ENCODE assay signal across 14 cellular contexts in genomic region chr15:37793851-37794250, GRCh38.
DNase-seq lines count a peak whose midpoint lies in the region; ATAC-seq and TF ChIP-seq lines count a peak whose summit lies in the region.
"Had no signal": no experiment of that assay in that cellular context is flagged by ENCODE, and none has a peak within 500 bp of the region (broad histone marks: within the 10 kb centered on the region; RNA-seq: fewer than 3 reads in every experiment).

No MANE protein-coding gene starts in this region.

- H3K27ac Mint-ChIP-seq in GM23338 = no peak overlapping the region
- no peak overlapping the region for H3K27ac Mint-ChIP-seq in CD8-positive, alpha-beta T cell
- H3K27ac Mint-ChIP-seq: CD8-positive, alpha-beta memory T cell; T-cell had no signal

- H3K4me2 ChIP-seq in GM23338 = no peak overlapping the region
- H3K4me2 ChIP-seq in Loucy (ENCODE audit: low read depth, low read length, poor library complexity, severe bottlenecking) = no peak overlapping the region
- no peak overlapping the region for H3K4me2 ChIP-seq in neural cell (ENCODE audit: low read length)

- DNase-seq in GM23338 (ENCODE audit: low spot score) (peak; percentile 34), choroid plexus epithelial cell (ENCODE audit: low read depth) (peak; percentile 53), HPDE6-E6E7 (ENCODE audit: extremely low spot score) (no peak), GM13976 (ENCODE audit: low spot score) (no peak)
- no peak for DNase-seq in CD8-positive, alpha-beta T cell
- DNase-seq: activated T-cell treated with anti-CD3 and anti-CD28 coated beads, Interleukin-2, amount 50 U/mL, for 4 hours; amygdala; CD8-positive, alpha-beta memory T cell; dermis blood vessel endothelial cell; NCI-H2029; substantia nigra; T-cell had no signal

- no peaks in the 10 kb centered on the region for H3K79me2 ChIP-seq in GM23338 (replicated peaks; ENCODE audit: insufficient read depth)
- no peaks in the 10 kb centered on the region for H3K79me2 ChIP-seq in Loucy (ENCODE audit: insufficient read depth, low read length)
- H3K79me2 ChIP-seq in neural cell (replicated peaks; ENCODE audit: insufficient read depth, low read length) = no peaks in the 10 kb centered on the region

- peak; percentile 63 for TF ChIP-seq RAD21 in neural cell (conservative IDR thresholded peaks at IDR 0.05)

- no peaks in the 10 kb centered on the region for H3K27me3 Mint-ChIP-seq in GM23338 (ENCODE audit: insufficient read depth, low read depth, poor library complexity)
- no peaks in the 10 kb centered on the region for H3K27me3 Mint-ChIP-seq in CD8-positive, alpha-beta T cell (ENCODE audit: low read depth)
- H3K27me3 Mint-ChIP-seq: CD8-positive, alpha-beta memory T cell; T-cell had no signal

- CTCF ChIA-PET in CD8-positive, alpha-beta T cell (lab: Charles Lee) = no interaction called here

- H3K36me3 Mint-ChIP-seq in GM23338 (ENCODE audit: low read depth) = peaks cover 5% of the 10 kb centered on the region; the same call in 2 of the 3 replicates
- no peaks in the 10 kb centered on the region for H3K36me3 Mint-ChIP-seq in CD8-positive, alpha-beta T cell
- H3K36me3 Mint-ChIP-seq: CD8-positive, alpha-beta memory T cell; T-cell had no signal

- H3K36me3 ChIP-seq in GM23338 (ENCODE audit: insufficient read depth) (no peaks in the 10 kb centered on the region), Loucy (ENCODE audit: insufficient read depth, low read length) (no peaks in the 10 kb centered on the region), neural cell (ENCODE audit: insufficient read depth, low read length) (no peaks in the 10 kb centered on the region)
- no peaks in the 10 kb centered on the region for H3K36me3 ChIP-seq in CD8-positive, alpha-beta T cell (ENCODE audit: insufficient read depth, low read length)

- no peak for TF ChIP-seq EP300 in neural cell (conservative IDR thresholded peaks at IDR 0.05; ENCODE audit: poor library complexity, severe bottlenecking)

- H2AFZ ChIP-seq in GM23338 (no peak overlapping the region), Loucy (ENCODE audit: low read length) (no peak overlapping the region), neural cell (ENCODE audit: low read depth, low read length) (no peak overlapping the region)

- in situ Hi-C loops in GM13976 (cut with MboI; ENCODE audit: low sequenced_read_pairs, unreplicated experiment) = no loop called here

- peaks cover 12% of the 10 kb centered on the region for H3K4me1 Mint-ChIP-seq in GM23338
- H3K4me1 Mint-ChIP-seq in CD8-positive, alpha-beta T cell (ENCODE audit: low read depth) = no peaks in the 10 kb centered on the region
- H3K4me1 Mint-ChIP-seq: CD8-positive, alpha-beta memory T cell; T-cell had no signal

- H3K9me3 ChIP-seq in Loucy (ENCODE audit: insufficient read depth, low read depth, low read length) (peaks cover 5% of the 10 kb centered on the region; the same call in 1 of the 2 replicates), neural cell (ENCODE audit: low read length) (no peaks in the 10 kb centered on the region)
- H3K9me3 ChIP-seq in CD8-positive, alpha-beta T cell (ENCODE audit: low read length) = no peaks in the 10 kb centered on the region

- H3K9ac ChIP-seq in Loucy (ENCODE audit: low read depth, low read length, poor library complexity, severe bottlenecking) (no peak overlapping the region), neural cell (ENCODE audit: low read length) (no peak overlapping the region)

- H3K27me3 ChIP-seq in GM23338 (ENCODE audit: insufficient read depth) (no peaks in the 10 kb centered on the region), Loucy (ENCODE audit: insufficient read depth, low read length, poor library complexity, severe bottlenecking) (no peaks in the 10 kb centered on the region), neural cell (ENCODE audit: insufficient read depth, low read depth, low read length) (no peaks in the 10 kb centered on the region)
- H3K27me3 ChIP-seq in CD8-positive, alpha-beta T cell (ENCODE audit: insufficient read depth, low read length) = no peaks in the 10 kb centered on the region

- POLR2A ChIA-PET in CD8-positive, alpha-beta T cell (lab: Charles Lee) = no interaction called here

- no peak overlapping the region for H3K27ac ChIP-seq in GM23338 (ENCODE audit: low read depth)
- H3K27ac ChIP-seq in neural cell (ENCODE audit: low read length) = no peak overlapping the region
- no peak overlapping the region for H3K27ac ChIP-seq in CD8-positive, alpha-beta T cell (ENCODE audit: low read depth, low read length)

- peaks cover 13% of the 10 kb centered on the region for H3K9me3 Mint-ChIP-seq in GM23338
- peaks cover 3% of the 10 kb centered on the region for H3K9me3 Mint-ChIP-seq in CD8-positive, alpha-beta T cell

- H3F3A ChIP-seq in GM23338 (replicated peaks; ENCODE audit: low read depth) = no peaks in the 10 kb centered on the region
- H3F3A ChIP-seq in Loucy (ENCODE audit: low read depth) = no peaks in the 10 kb centered on the region
- no peaks in the 10 kb centered on the region for H3F3A ChIP-seq in neural cell (ENCODE audit: insufficient read depth, low read length, poor library complexity, severe bottlenecking)

- H4K20me1 ChIP-seq in GM23338 (replicated peaks; ENCODE audit: insufficient read depth) (no peaks in the 10 kb centered on the region), Loucy (ENCODE audit: insufficient read depth, low read length, poor library complexity, severe bottlenecking) (no peaks in the 10 kb centered on the region), neural cell (ENCODE audit: insufficient read depth) (no peaks in the 10 kb centered on the region)

- peak; percentile 56 for ATAC-seq in GM23338
- ATAC-seq in CD8-positive, alpha-beta T cell = no peak
- ATAC-seq: activated T-cell treated with anti-CD3 and anti-CD28 coated beads, Interleukin-2, amount 50 U/mL, for 4 hours; T-cell had no signal

- no peaks in the 10 kb centered on the region; the same call in 1 of the 2 replicates for H3K9me2 ChIP-seq in GM23338 (ENCODE audit: insufficient read depth)
- H3K9me2 ChIP-seq in Loucy (replicated peaks; ENCODE audit: low read depth, low read length) = no peaks in the 10 kb centered on the region
- H3K9me2 ChIP-seq in neural cell (ENCODE audit: insufficient read depth, low read length) = no peaks in the 10 kb centered on the region

- H3K4me3 ChIP-seq in GM23338 = no peak overlapping the region
- no peak overlapping the region for H3K4me3 ChIP-seq in Loucy (ENCODE audit: low read length, poor library complexity, severe bottlenecking)
- H3K4me3 ChIP-seq in choroid plexus epithelial cell (ENCODE audit: low read depth, low read length) = no peak overlapping the region
- no peak overlapping the region for H3K4me3 ChIP-seq in neural cell (ENCODE audit: low read length)
- H3K4me3 ChIP-seq in CD8-positive, alpha-beta T cell (ENCODE audit: low read depth, low read length) = no peak overlapping the region

- H3K4me1 ChIP-seq in GM23338 (ENCODE audit: insufficient read depth) (peaks cover 22% of the 10 kb centered on the region), Loucy (ENCODE audit: insufficient read depth, low read length, poor library complexity, severe bottlenecking) (peaks cover 19% of the 10 kb centered on the region)
- H3K4me1 ChIP-seq in CD8-positive, alpha-beta T cell (ENCODE audit: insufficient read depth, low read length) = no peaks in the 10 kb centered on the region

- TF ChIP-seq CTCF in GM23338 (conservative IDR thresholded peaks at IDR 0.05; ENCODE audit: low read depth in 2 of 2) = peak; percentile 37 to 39
- peak; percentile 68 for TF ChIP-seq CTCF in Loucy (conservative IDR thresholded peaks at IDR 0.05; ENCODE audit: low read length)
- TF ChIP-seq CTCF in choroid plexus epithelial cell (conservative IDR thresholded peaks at IDR 0.05; ENCODE audit: low read depth, low read length) = peak; percentile 60
- peak; percentile 53 for TF ChIP-seq CTCF in neural cell (IDR thresholded peaks at IDR 0.05; ENCODE audit: poor library complexity, severe bottlenecking)
- no peak for TF ChIP-seq CTCF in CD8-positive, alpha-beta T cell (IDR thresholded peaks at IDR 0.05)
- TF ChIP-seq CTCF in GM13976 (IDR thresholded peaks at IDR 0.05; ENCODE audit: borderline replicate concordance, control extremely low read depth, extremely low read depth, insufficient read depth, missing control alignments) = no peak

- H3K4me3 Mint-ChIP-seq in GM23338 = no peak overlapping the region
- no peak overlapping the region for H3K4me3 Mint-ChIP-seq in CD8-positive, alpha-beta T cell
- H3K4me3 Mint-ChIP-seq: activated T-cell treated with anti-CD3 and anti-CD28 coated beads, Interleukin-2, amount 50 U/mL, for 4 hours; CD8-positive, alpha-beta memory T cell; T-cell had no signal

- intact Hi-C loops in CD8-positive, alpha-beta T cell (cut with DNase I, micrococcal nuclease) = no loop called here

TF ChIP-seq in GM23338, 12 proteins besides CTCF, POLR2A, EP300 and RAD21:
- TF ChIP-seq POLR2AphosphoS5 (IDR thresholded peaks at IDR 0.05; ENCODE audit: low read depth) (no peak), EZH2 (IDR thresholded peaks at IDR 0.05; ENCODE audit: low read depth, unreplicated experiment) (no peak), JUNB (IDR thresholded peaks at IDR 0.05; ENCODE audit: unreplicated experiment) (no peak), STAT1 (IDR thresholded peaks at IDR 0.05; ENCODE audit: unreplicated experiment) (no peak)

TF ChIP-seq in neural cell, 6 proteins besides CTCF, POLR2A, EP300 and RAD21:
- TF ChIP-seq SMC3 (conservative IDR thresholded peaks at IDR 0.05; ENCODE audit: poor library complexity) (peak; percentile 50), TAF1 (IDR thresholded peaks at IDR 0.05; ENCODE audit: low read depth) (no peak), POLR2AphosphoS5 (IDR thresholded peaks at IDR 0.05) (peak; percentile 8)

Comparison
In these comparisons a context has a peak if more than half of its experiments do, and no peak if none do; other contexts are left out.
1. DNase-seq: peak in GM23338 (single experiment) and choroid plexus epithelial cell (single experiment); none in HPDE6-E6E7 (single experiment), CD8-positive, alpha-beta T cell (0 of 7) and GM13976 (single experiment).
2. CTCF ChIP-seq: peak in GM23338 (2 of 2), Loucy (single experiment), choroid plexus epithelial cell (single experiment) and neural cell (single experiment); none in CD8-positive, alpha-beta T cell (single experiment) and GM13976 (single experiment).